Comparison of ENCODE assay signal across 10 cellular contexts in the genomic region with DNA sequence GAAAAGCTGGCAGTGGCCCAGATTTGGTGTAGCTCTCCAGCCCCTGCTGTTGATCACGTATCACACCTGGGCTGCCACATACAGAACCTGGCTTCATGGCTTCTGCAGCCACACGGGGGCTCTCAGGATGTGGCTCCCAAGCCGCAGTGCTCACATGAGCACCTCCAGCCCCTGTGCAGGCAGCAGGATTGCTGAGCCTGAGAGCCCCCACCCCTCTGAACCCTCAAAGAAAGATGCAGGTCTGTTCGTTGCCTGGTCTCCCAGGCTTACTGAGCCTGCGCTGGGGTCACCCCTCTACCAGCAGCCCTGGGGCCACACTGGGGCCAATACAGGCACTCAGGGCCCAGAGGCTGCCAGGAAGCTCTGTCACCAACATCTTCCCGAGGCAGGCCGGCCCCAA. TPM values are rescaled to one million over a fixed set of nuclear protein-coding genes. Genes with fewer than 3 reads are reported as not detected.
DNase-seq lines count a peak whose midpoint lies in the region; ATAC-seq, FAIRE-seq and TF ChIP-seq lines count a peak whose summit lies in the region.
"Had no signal": no experiment of that assay in that cellular context is flagged by ENCODE, and none has a peak within 500 bp of the region (broad histone marks: within the 10 kb centered on the region; RNA-seq: fewer than 3 reads in every experiment).

No MANE protein-coding gene starts in this region.

- H3K36me3 Mint-ChIP-seq in Caco-2 (ENCODE audit: insufficient read depth, unreplicated experiment) = no peaks in the 10 kb centered on the region

- FAIRE-seq in kidney (lab: Jason Lieb, UNC) = no peak
- FAIRE-seq: endometrium had no signal

- peak; percentile 68 for DNase-seq in stimulated activated CD4-positive, alpha-beta T cell treated with anti-CD3 and anti-CD28 coated beads, Interleukin-15, amount 100 ng/mL, for 24 hours
- DNase-seq in stimulated activated CD4-positive, alpha-beta T cell treated with anti-CD3 and anti-CD28 coated beads, Interleukin-12 subunit alpha, Interleukin-12 subunit beta, amount 100 ng/mL, for 4 hours = no peak
- DNase-seq in activated T-cell treated with anti-CD3 and anti-CD28 coated beads, Interleukin-2, amount 50 U/mL, for 48 hours = peak; percentile 74 to 77
- peak; percentile 73 for DNase-seq in kidney
- no peak for DNase-seq in vagina (ENCODE audit: extremely low spot score in 2 of 2)
- no peak for DNase-seq in Ammon's horn (ENCODE audit: low spot score)
- DNase-seq in Caco-2 = no peak
- DNase-seq: Calu3 had no signal

- no peak for TF ChIP-seq CTCF in kidney (IDR thresholded peaks at IDR 0.05; ENCODE audit: borderline replicate concordance, extremely low read depth, insufficient read depth)
- no peak for TF ChIP-seq CTCF in vagina (IDR thresholded peaks at IDR 0.05)
- TF ChIP-seq CTCF in Caco-2 (IDR thresholded peaks at IDR 0.05; ENCODE audit: insufficient read depth in 1 of 2, low read depth in 1 of 2, low read length in 1 of 2, severe bottlenecking in 1 of 2, unreplicated experiment in 1 of 2) = no peak

- H3K4me1 ChIP-seq in kidney (ENCODE audit: control insufficient read depth in 1 of 2, insufficient read depth in 1 of 2, low read depth in 1 of 2, low read length in 2 of 2) (peaks cover 3 to 23% of the 10 kb centered on the region in 2 donors), vagina (peaks cover 81% of the 10 kb centered on the region), Caco-2 (peaks cover 5% of the 10 kb centered on the region)

- H3K36me3 ChIP-seq in kidney (ENCODE audit: control insufficient read depth in 1 of 2, insufficient read depth in 2 of 2, low read length in 2 of 2) (no peaks in the 10 kb centered on the region), vagina (no peaks in the 10 kb centered on the region), Caco-2 (ENCODE audit: control insufficient read depth, insufficient read depth, low read length) (no peaks in the 10 kb centered on the region; the same call in 1 of the 2 replicates)

- POLR2A ChIA-PET in Caco-2 (lab: Charles Lee) = no interaction called here

- H3K4me3 Mint-ChIP-seq in Caco-2 (ENCODE audit: unreplicated experiment) = no peak overlapping the region

- no peak for TF ChIP-seq POLR2A in vagina (IDR thresholded peaks at IDR 0.05)

- H3K4me1 Mint-ChIP-seq in Caco-2 (ENCODE audit: low read depth, unreplicated experiment) = peaks cover 8% of the 10 kb centered on the region

- no peak overlapping the region for H3K27ac Mint-ChIP-seq in Caco-2 (ENCODE audit: unreplicated experiment)

- H3K27ac ChIP-seq in kidney (ENCODE audit: low read depth in 2 of 2, low read length in 2 of 2) (no peak overlapping the region), vagina (peak overlapping the region; percentile 97)

- H3K27me3 ChIP-seq in vagina = no peaks in the 10 kb centered on the region
- no peaks in the 10 kb centered on the region for H3K27me3 ChIP-seq in Caco-2 (replicated peaks; ENCODE audit: control insufficient read depth, insufficient read depth, low read length)

- no peak overlapping the region for H3K4me3 ChIP-seq in kidney (ENCODE audit: low read length in 2 of 2)
- no peak overlapping the region for H3K4me3 ChIP-seq in vagina
- no peak overlapping the region for H3K4me3 ChIP-seq in Caco-2 (ENCODE audit: low read depth, low read length)

- no peaks in the 10 kb centered on the region for H3K9me3 Mint-ChIP-seq in Caco-2 (ENCODE audit: unreplicated experiment)

- no peak for ATAC-seq in HG03442 (IDR thresholded peaks at IDR 0.05; ENCODE audit: unreplicated experiment)

- H3K9ac ChIP-seq in kidney (ENCODE audit: low read length in 2 of 2) = no peak overlapping the region

- intact Hi-C loops in kidney (cut with DNase I) = no loop called here
- intact Hi-C loops in vagina (cut with DNase I) = loop anchor here (10.0 kb wide), 1 partner anchor 47 kb away; a partner anchor contains a TSS
- intact Hi-C loops in Caco-2 (cut with micrococcal nuclease; ENCODE audit: unreplicated experiment) = no loop called here

- H3K9me3 ChIP-seq in kidney (ENCODE audit: control insufficient read depth in 1 of 2, low read length in 2 of 2) (no peaks in the 10 kb centered on the region), vagina (no peaks in the 10 kb centered on the region), Caco-2 (no peaks in the 10 kb centered on the region)

- no TSS peak for BruUV-seq in Caco-2 (replicated peaks; lab: Mats Ljungman, UMichigan)

- CTCF ChIA-PET in Caco-2 (lab: Charles Lee) = no interaction called here

- no peaks in the 10 kb centered on the region for H3K27me3 Mint-ChIP-seq in Caco-2 (ENCODE audit: insufficient read depth, unreplicated experiment)

RNA-seq across cellular contexts. Expression of a gene that starts 2.7 kb away (rescaled TPM):
- total RNA-seq in kidney (11.7 TPM), vagina (37.1 TPM), Caco-2 (2022) (3.6 and 5.0 TPM in 2 replicates)
- polyA plus RNA-seq in kidney (ENCODE audit: insufficient read depth, low read depth, low replicate concordance) = 7.1 TPM

RNA-seq across cellular contexts. Expression of a gene that starts 47.1 kb away (rescaled TPM):
- total RNA-seq in kidney (21.2 TPM), vagina (14.2 TPM), Caco-2 (2022) (20.8 and 23.6 TPM in 2 replicates)
- 27.1 TPM for polyA plus RNA-seq in kidney (ENCODE audit: insufficient read depth, low read depth, low replicate concordance)

Comparison
In these comparisons a context has a peak if more than half of its experiments do, and no peak if none do; other contexts are left out.
1. DNase-seq: peak in stimulated activated CD4-positive, alpha-beta T cell treated with anti-CD3 and anti-CD28 coated beads, Interleukin-15, amount 100 ng/mL, for 24 hours (single experiment), activated T-cell treated with anti-CD3 and anti-CD28 coated beads, Interleukin-2, amount 50 U/mL, for 48 hours (2 of 2) and kidney (single experiment); none in stimulated activated CD4-positive, alpha-beta T cell treated with anti-CD3 and anti-CD28 coated beads, Interleukin-12 subunit alpha, Interleukin-12 subunit beta, amount 100 ng/mL, for 4 hours (single experiment), vagina (0 of 2), Ammon's horn (single experiment) and Caco-2 (0 of 2).